ENCODE assay signal across 8 cellular contexts in the genomic region with DNA sequence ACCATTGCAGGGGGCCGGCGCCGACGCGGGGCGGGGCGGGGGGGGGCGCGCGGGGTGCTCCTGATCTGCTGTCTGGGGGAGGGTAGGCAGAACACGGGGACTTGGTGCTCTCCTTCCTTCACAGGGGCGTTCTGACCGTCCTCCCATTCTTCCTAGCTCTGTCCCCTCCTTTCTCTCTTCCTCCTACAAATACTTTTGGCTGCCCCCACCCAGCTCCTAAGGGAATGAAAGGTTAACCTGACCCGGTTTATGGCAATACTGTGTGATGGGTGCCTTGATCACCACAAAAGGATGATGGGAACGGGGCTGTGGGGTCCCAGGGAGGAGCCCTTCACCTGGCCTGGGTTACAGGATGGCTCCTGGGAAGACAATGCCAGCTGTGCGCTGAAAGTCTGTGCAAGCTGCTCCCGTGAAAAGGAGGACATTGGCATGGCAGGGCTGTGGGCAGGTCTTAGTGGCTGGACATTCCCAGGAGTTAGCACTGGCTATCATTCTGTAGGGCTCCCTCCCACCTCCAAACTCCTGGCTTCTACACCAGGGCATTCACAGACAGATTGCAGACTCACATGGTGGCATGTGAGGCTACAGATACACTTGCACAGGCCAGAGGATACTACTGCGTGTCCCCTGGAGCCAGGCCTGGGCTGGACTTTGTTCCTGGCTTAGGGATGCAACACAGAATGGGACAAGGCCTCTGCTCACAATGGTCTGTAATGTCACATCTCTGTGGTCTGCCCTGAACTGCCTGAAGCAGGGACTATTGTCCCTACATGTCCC. TPM values are rescaled to one million over a fixed set of nuclear protein-coding genes. Genes with fewer than 3 reads are reported as not detected.
DNase-seq lines count a peak whose midpoint lies in the region; ATAC-seq and TF ChIP-seq lines count a peak whose summit lies in the region.

No MANE protein-coding gene starts in this region.

- H3K79me1 ChIP-seq in mesendoderm (ENCODE audit: low read length) = peaks cover 9% of the 10 kb centered on the region

- H3K9me3 ChIP-seq in heart right ventricle = no peaks in the 10 kb centered on the region

- H3K4me1 ChIP-seq in heart right ventricle = peaks cover 13 to 77% (median 50%) of the 10 kb centered on the region in 9 donors
- no peaks in the 10 kb centered on the region for H3K4me1 ChIP-seq in mesendoderm (ENCODE audit: control insufficient read depth, low read depth, low read length)
- H3K4me1 ChIP-seq in urinary bladder (ENCODE audit: insufficient read depth) = no peaks in the 10 kb centered on the region

- no peak overlapping the region for H3K4ac ChIP-seq in mesendoderm (ENCODE audit: low read depth, low read length)

- H3K27ac Mint-ChIP-seq in MCF 10A (ENCODE audit: low read depth, unreplicated experiment) = peak overlapping the region; percentile 96

- H3K4me1 Mint-ChIP-seq in MCF 10A (ENCODE audit: insufficient read depth, unreplicated experiment) = peaks cover 9% of the 10 kb centered on the region

- H3K27ac ChIP-seq in heart right ventricle = peak overlapping the region; percentile 51 to 98 (median 94)
- no peak overlapping the region for H3K27ac ChIP-seq in mesendoderm (ENCODE audit: low read depth, low read length)
- H3K27ac ChIP-seq in urinary bladder (ENCODE audit: low read depth) = peak overlapping the region; percentile 86

- intact Hi-C loops in heart right ventricle (cut with DNase I) (loop anchor here in 9 of 10 donors (5.0 to 10.0 kb wide), 7 partner anchors 36 to 328 kb away; partner anchors contain the start of genes PTK6 (in 3 of the 9), GMEB2 (in 2 of the 9), ARFRP1 (in 1 of the 9) and ZGPAT (in 1 of the 9)), left ventricle myocardium superior (cut with micrococcal nuclease) (loop anchor here (10.0 kb wide), 1 partner anchor 78 kb away; no protein-coding TSS in a partner anchor), MCF 10A (cut with micrococcal nuclease) (no loop called here)

- H2BK15ac ChIP-seq in mesendoderm (replicated peaks; ENCODE audit: low read depth) = no peak overlapping the region

- H3K36me3 Mint-ChIP-seq in MCF 10A (ENCODE audit: insufficient read depth, unreplicated experiment) = peaks cover 42% of the 10 kb centered on the region

- WGBS in heart right ventricle, 2 donors = 84% methylated on average over 17 to 18 of the region's 18 CpGs
- WGBS in mesendoderm (ENCODE audit: extremely low coverage, insufficient coverage, low lambda C conversion rate) = no CpG with 5 or more reads among the region's 18 CpGs
- 82% methylated on average over 18 of the region's 18 CpGs for WGBS in urinary bladder

- H3K9me3 Mint-ChIP-seq in MCF 10A (ENCODE audit: unreplicated experiment) = no peaks in the 10 kb centered on the region

- in situ Hi-C loops in GM13976 (cut with MboI; ENCODE audit: low sequenced_read_pairs, unreplicated experiment) = loop anchor here (25.0 kb wide), 1 partner anchor 326 kb away; the partner anchor contains the start of genes PTK6 and SRMS

- H2BK120ac ChIP-seq in mesendoderm (ENCODE audit: low read depth, low read length) = no peak overlapping the region

- H4K8ac ChIP-seq in mesendoderm (ENCODE audit: low read depth, low read length) = no peak overlapping the region

- no peak overlapping the region for H2BK5ac ChIP-seq in mesendoderm (ENCODE audit: low read length)

- peaks cover 22% of the 10 kb centered on the region for H3K79me2 ChIP-seq in mesendoderm (ENCODE audit: control insufficient read depth, insufficient read depth, low read length)

- no peaks in the 10 kb centered on the region for H3K27me3 Mint-ChIP-seq in MCF 10A (ENCODE audit: insufficient read depth, unreplicated experiment)

- ATAC-seq in heart right ventricle (no peak), left ventricle myocardium superior (no peak)

- no peak overlapping the region for H4K5ac ChIP-seq in mesendoderm (ENCODE audit: low read length)

- peak overlapping the region; percentile 94 for H3K9ac ChIP-seq in mesendoderm (ENCODE audit: low read length)

- no TSS peak for BruUV-seq in MCF 10A (replicated peaks; lab: Mats Ljungman, UMichigan)

- H3K36me3 ChIP-seq in heart right ventricle = peaks cover 0 to 22% (median under 1%) of the 10 kb centered on the region in 9 donors
- H3K36me3 ChIP-seq in mesendoderm (ENCODE audit: control insufficient read depth, insufficient read depth, low read length) = no peaks in the 10 kb centered on the region
- H3K36me3 ChIP-seq in urinary bladder (ENCODE audit: insufficient read depth) = no peaks in the 10 kb centered on the region

- H3K27me3 ChIP-seq in heart right ventricle = no peaks in the 10 kb centered on the region
- no peaks in the 10 kb centered on the region for H3K27me3 ChIP-seq in mesendoderm (ENCODE audit: insufficient read depth, low read length, poor library complexity)

- H3K4me2 ChIP-seq in mesendoderm (ENCODE audit: low read length) = no peak overlapping the region

- H3K18ac ChIP-seq in mesendoderm (ENCODE audit: low read length) = no peak overlapping the region

- DNase-seq in heart right ventricle (peak in 1 of 2 donors; percentile 4), left ventricle myocardium superior (no peak), MCF 10A (ENCODE audit: unreplicated experiment) (no peak), mesendoderm (no peak), NCI-H1417 treated with DMSO at 0.1 percent for 48 hours (lab: John Stamatoyannopoulos, UW) (no peak), LoVo (ENCODE audit: low spot score) (no peak), GM13976 (ENCODE audit: low spot score) (no peak)

- CTCF ChIA-PET in MCF 10A (lab: Yijun Ruan, JAX) = interaction anchor here (0.5 to 2.7 kb wide), 10 partner anchors 11 to 325 kb away, joined by 3 to 16 read pairs (median 4); partner anchors contain the start of genes ARFRP1 and ZGPAT

- TF ChIP-seq CTCF in heart right ventricle (IDR thresholded peaks at IDR 0.05) = no peak
- no peak for TF ChIP-seq CTCF in MCF 10A (IDR thresholded peaks at IDR 0.05; ENCODE audit: unreplicated experiment)
- TF ChIP-seq CTCF in GM13976 (IDR thresholded peaks at IDR 0.05; ENCODE audit: borderline replicate concordance, control extremely low read depth, extremely low read depth, insufficient read depth, missing control alignments) = no peak

- no peak overlapping the region for H2AK5ac ChIP-seq in mesendoderm (ENCODE audit: low read length)

- peak overlapping the region in 9 of 10 donors; percentile 74 to 97 (median 88) for H3K4me3 ChIP-seq in heart right ventricle
- H3K4me3 ChIP-seq in mesendoderm (ENCODE audit: low read length) = no peak overlapping the region
- no peak overlapping the region for H3K4me3 ChIP-seq in urinary bladder (ENCODE audit: low read depth, low read length)

- H3K56ac ChIP-seq in mesendoderm (ENCODE audit: low read length) = peak overlapping the region; percentile 89

- no peak overlapping the region for H3K23ac ChIP-seq in mesendoderm (ENCODE audit: low read length)

- POLR2A ChIA-PET in MCF 10A (lab: Yijun Ruan, JAX) = interaction anchor here (0.6 to 4.8 kb wide), 24 partner anchors 8 to 335 kb away, joined by 3 to 142 read pairs (median 17); partner anchors contain the start of genes ARFRP1, DNAJC5, GMEB2 and PRPF6

- H3K4me3 Mint-ChIP-seq in MCF 10A (ENCODE audit: unreplicated experiment) = peak overlapping the region; percentile 98

RNA-seq across cellular contexts. Expression of gene TPD52L2, which starts 1.9 kb away (rescaled TPM):
- 10 to 100 TPM; 60.1 to 83.0 (median 72.8) TPM for total RNA-seq in heart right ventricle
- polyA plus RNA-seq in heart right ventricle = 100 to 1,000 TPM in 1 of 2 donors, 10 to 100 TPM in 1; 50.6 to 119 TPM
- total RNA-seq in left ventricle myocardium superior = 78.0 TPM
- total RNA-seq in MCF 10A (2022) = 174 and 175 TPM in 2 replicates
- 68.0 TPM for polyA plus RNA-seq in mesendoderm (2013, experiment 1 of 2)
- 67.4 TPM for polyA plus RNA-seq in mesendoderm (2013, experiment 2 of 2)
- total RNA-seq in urinary bladder = 53.7 TPM
- 132 TPM for polyA plus RNA-seq in urinary bladder

RNA-seq across cellular contexts. Expression of gene ABHD16B, which starts 1.9 kb away (rescaled TPM):
- total RNA-seq in heart right ventricle (not detected), left ventricle myocardium superior (not detected), MCF 10A (2022) (not detected in 2 replicates), urinary bladder (not detected)
- polyA plus RNA-seq in heart right ventricle (under 1 TPM; 0.32 to 0.59 TPM), urinary bladder (0.68 TPM)
- polyA plus RNA-seq in mesendoderm (2013, experiment 1 of 2) = not detected
- polyA plus RNA-seq in mesendoderm (2013, experiment 2 of 2) = not detected

RNA-seq across cellular contexts. Expression of gene DNAJC5, which starts 31.7 kb away (rescaled TPM):
- 10 to 100 TPM; 32.8 to 52.2 (median 38.5) TPM for total RNA-seq in heart right ventricle
- polyA plus RNA-seq in heart right ventricle = 10 to 100 TPM; 19.5 to 23.8 TPM
- 47.3 TPM for total RNA-seq in left ventricle myocardium superior
- 38.1 and 45.0 TPM in 2 replicates for total RNA-seq in MCF 10A (2022)
- 17.5 TPM for polyA plus RNA-seq in mesendoderm (2013, experiment 1 of 2)
- 17.4 TPM for polyA plus RNA-seq in mesendoderm (2013, experiment 2 of 2)
- total RNA-seq in urinary bladder = 18.7 TPM
- polyA plus RNA-seq in urinary bladder = 31.8 TPM

RNA-seq across cellular contexts. Expression of gene ZBTB46, which starts 32.1 kb away (rescaled TPM):
- 10 to 100 TPM; 10.2 to 25.4 (median 14.7) TPM for total RNA-seq in heart right ventricle
- 10 to 100 TPM in 1 of 2 donors, 1 to 10 TPM in 1; 5.6 to 10.3 TPM for polyA plus RNA-seq in heart right ventricle
- 13.1 TPM for total RNA-seq in left ventricle myocardium superior
- 0.63 and 0.71 TPM in 2 replicates for total RNA-seq in MCF 10A (2022)
- 4.2 TPM for polyA plus RNA-seq in mesendoderm (2013, experiment 1 of 2)
- 4.3 TPM for polyA plus RNA-seq in mesendoderm (2013, experiment 2 of 2)
- total RNA-seq in urinary bladder = 10.6 TPM
- polyA plus RNA-seq in urinary bladder = 6.7 TPM

Comparison
In these comparisons a context has a peak if more than half of its experiments do, and no peak if none do; other contexts are left out.
1. H3K4me3 ChIP-seq: peak in heart right ventricle (9 of 10); none in mesendoderm (single experiment) and urinary bladder (single experiment).